In the genomic region with DNA sequence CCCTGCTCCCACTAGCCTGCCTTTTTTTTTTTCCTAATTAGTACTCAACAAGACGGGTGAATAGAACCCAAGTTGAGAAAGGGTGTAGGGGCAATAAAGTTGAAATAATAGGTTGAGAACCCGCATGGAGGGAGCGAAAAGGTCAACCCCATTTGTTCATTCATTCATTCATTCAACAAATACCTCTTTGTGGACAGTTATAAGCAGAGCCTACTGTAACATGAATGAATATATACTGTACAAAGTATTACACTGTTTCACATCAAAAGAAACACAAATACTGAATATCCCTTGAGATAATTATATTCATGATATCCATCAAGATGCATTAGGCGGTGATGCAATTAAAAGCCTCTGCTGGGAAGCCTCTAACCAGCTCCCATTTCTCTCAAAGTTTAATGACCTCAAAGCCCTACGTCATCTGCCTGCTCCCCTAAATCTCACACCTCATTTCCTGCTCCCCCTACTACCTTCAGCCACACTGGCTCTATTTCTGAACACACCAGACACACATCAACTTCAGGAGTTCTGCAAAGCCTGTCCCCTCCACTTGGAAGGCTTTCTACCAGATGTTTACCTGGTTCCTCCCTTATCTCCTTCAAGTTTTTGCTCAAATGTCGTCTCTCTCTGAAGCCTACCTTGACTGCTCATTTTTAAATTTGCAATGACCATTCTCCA, we compare ENCODE assay signal across 10 cellular contexts. TPM values are rescaled to one million over a fixed set of nuclear protein-coding genes. Genes with fewer than 3 reads are reported as not detected.
DNase-seq lines count a peak whose midpoint lies in the region; ATAC-seq and TF ChIP-seq lines count a peak whose summit lies in the region.
"Had no signal": no experiment of that assay in that cellular context is flagged by ENCODE, and none has a peak within 500 bp of the region (broad histone marks: within the 10 kb centered on the region; RNA-seq: fewer than 3 reads in every experiment).

No MANE protein-coding gene starts in this region.

- H3K4me1 Mint-ChIP-seq in MCF 10A (ENCODE audit: insufficient read depth, unreplicated experiment) = peaks cover 24% of the 10 kb centered on the region
- peaks cover 19% of the 10 kb centered on the region for H3K4me1 Mint-ChIP-seq in activated naive CD8-positive, alpha-beta T cell treated with anti-CD3 and anti-CD28 coated beads for 36 hours

- intact Hi-C loops in MCF 10A (cut with micrococcal nuclease) (no loop called here), breast epithelium (cut with DNase I; ENCODE audit: low total_unique reads) (no loop called here), transverse colon (cut with DNase I; ENCODE audit: low total_unique reads) (no loop called here)

- H3K56ac ChIP-seq in mesendoderm (ENCODE audit: low read length) = no peak overlapping the region

- no peak overlapping the region for H4K8ac ChIP-seq in mesendoderm (ENCODE audit: low read depth, low read length)

- H3K4me2 ChIP-seq in mesendoderm (ENCODE audit: low read length) = no peak overlapping the region

- H3K36me3 Mint-ChIP-seq in MCF 10A (ENCODE audit: insufficient read depth, unreplicated experiment) = peaks cover 6% of the 10 kb centered on the region
- H3K36me3 Mint-ChIP-seq in activated naive CD8-positive, alpha-beta T cell treated with anti-CD3 and anti-CD28 coated beads for 36 hours = no peaks in the 10 kb centered on the region

- no peak for DNase-seq in MCF 10A (ENCODE audit: unreplicated experiment)
- DNase-seq in breast epithelium (ENCODE audit: low spot score in 2 of 2) = no peak
- DNase-seq in activated naive CD8-positive, alpha-beta T cell treated with anti-CD3 and anti-CD28 coated beads for 36 hours = no peak
- DNase-seq in mesendoderm = no peak
- no peak for DNase-seq in transverse colon
- no peak for DNase-seq in activated effector memory CD4-positive, alpha-beta T cell treated with anti-CD3 and anti-CD28 coated beads, Interleukin-2, amount 50 U/mL, for 16 hours
- DNase-seq: activated CD4-positive, CD25-positive, alpha-beta regulatory T cell treated with anti-CD3 and anti-CD28 coated beads, Interleukin-2, amount 50 U/mL, for 72 hours; NCI-H1694 treated with DMSO at 0.1 percent for 48 hours had no signal

- no peak overlapping the region for H3K27ac ChIP-seq in breast epithelium
- H3K27ac ChIP-seq in mesendoderm (ENCODE audit: low read depth, low read length) = no peak overlapping the region
- H3K27ac ChIP-seq in transverse colon = peak overlapping the region; percentile 76 to 82 (median 80)

- H3K27me3 Mint-ChIP-seq in MCF 10A (ENCODE audit: insufficient read depth, unreplicated experiment) = no peaks in the 10 kb centered on the region
- H3K27me3 Mint-ChIP-seq in activated naive CD8-positive, alpha-beta T cell treated with anti-CD3 and anti-CD28 coated beads for 36 hours = peaks cover 4% of the 10 kb centered on the region

- WGBS in mesendoderm (ENCODE audit: extremely low coverage, insufficient coverage, low lambda C conversion rate) = no CpG with 5 or more reads among the region's 6 CpGs
- 68% methylated on average over 6 of the region's 6 CpGs for WGBS in transverse colon (ENCODE audit: low coverage in 1 of 2), 2 donors

- no peak overlapping the region for H3K4ac ChIP-seq in mesendoderm (ENCODE audit: low read depth, low read length)

- TF ChIP-seq EP300 in transverse colon (IDR thresholded peaks at IDR 0.05; ENCODE audit: low read depth) = no peak

- H3K9ac ChIP-seq in mesendoderm (ENCODE audit: low read length) = no peak overlapping the region

- CTCF ChIA-PET in MCF 10A (lab: Yijun Ruan, JAX) = interaction anchor here (0.7 to 4.7 kb wide), 2 partner anchors 14 to 395 kb away, joined by 4 to 34 read pairs; no protein-coding TSS in a partner anchor

- H3K27me3 ChIP-seq in breast epithelium = no peaks in the 10 kb centered on the region
- H3K27me3 ChIP-seq in mesendoderm (ENCODE audit: insufficient read depth, low read length, poor library complexity) = no peaks in the 10 kb centered on the region
- H3K27me3 ChIP-seq in transverse colon = no peaks in the 10 kb centered on the region

- H3K4me3 Mint-ChIP-seq in MCF 10A (ENCODE audit: unreplicated experiment) = peak overlapping the region; percentile 24
- H3K4me3 Mint-ChIP-seq in activated naive CD8-positive, alpha-beta T cell treated with anti-CD3 and anti-CD28 coated beads for 36 hours = peak overlapping the region; percentile 98

- H3K9me3 ChIP-seq in breast epithelium = no peaks in the 10 kb centered on the region
- H3K9me3 ChIP-seq in transverse colon = no peaks in the 10 kb centered on the region

- peaks cover 5% of the 10 kb centered on the region for H3K79me2 ChIP-seq in mesendoderm (ENCODE audit: control insufficient read depth, insufficient read depth, low read length)

- H2AK5ac ChIP-seq in mesendoderm (ENCODE audit: low read length) = no peak overlapping the region

- H3K4me1 ChIP-seq in breast epithelium = no peaks in the 10 kb centered on the region
- H3K4me1 ChIP-seq in mesendoderm (ENCODE audit: control insufficient read depth, low read depth, low read length) = no peaks in the 10 kb centered on the region
- peaks cover 4 to 23% (median 17%) of the 10 kb centered on the region in 4 donors for H3K4me1 ChIP-seq in transverse colon

- no peaks in the 10 kb centered on the region for H3K9me3 Mint-ChIP-seq in MCF 10A (ENCODE audit: unreplicated experiment)
- H3K9me3 Mint-ChIP-seq in activated naive CD8-positive, alpha-beta T cell treated with anti-CD3 and anti-CD28 coated beads for 36 hours = no peaks in the 10 kb centered on the region

- ATAC-seq in HG03045 (IDR thresholded peaks at IDR 0.05; ENCODE audit: unreplicated experiment) (no peak), HG03139 (IDR thresholded peaks at IDR 0.05; ENCODE audit: unreplicated experiment) (no peak)

- H2BK120ac ChIP-seq in mesendoderm (ENCODE audit: low read depth, low read length) = no peak overlapping the region

- no peak overlapping the region for H2BK15ac ChIP-seq in mesendoderm (replicated peaks; ENCODE audit: low read depth)

- BruUV-seq in MCF 10A (replicated peaks; lab: Mats Ljungman, UMichigan) = no TSS peak

- no peak for TF ChIP-seq POLR2A in breast epithelium (IDR thresholded peaks at IDR 0.05)
- no peak for TF ChIP-seq POLR2A in transverse colon (IDR thresholded peaks at IDR 0.05)

- peak overlapping the region; percentile 15 for H4K5ac ChIP-seq in mesendoderm (ENCODE audit: low read length)

- no peak for TF ChIP-seq CTCF in MCF 10A (IDR thresholded peaks at IDR 0.05; ENCODE audit: unreplicated experiment)
- no peak for TF ChIP-seq CTCF in breast epithelium (IDR thresholded peaks at IDR 0.05)
- TF ChIP-seq CTCF in transverse colon (IDR thresholded peaks at IDR 0.05) = no peak

- POLR2A ChIA-PET in MCF 10A (lab: Yijun Ruan, JAX) = interaction anchor here (0.7 to 1.6 kb wide), 4 partner anchors 9 to 38 kb away, joined by 3 to 13 read pairs (median 7); partner anchors contain the start of gene DDX1

- in situ Hi-C loops in transverse colon (cut with MboI; ENCODE audit: low pct_ligation_motif_present in 1 of 4, low pct_unique_long_range_greater_than_20kb in 1 of 4, low sequenced_read_pairs in 3 of 4) = no loop called here

- peak overlapping the region; percentile 94 for H3K27ac Mint-ChIP-seq in MCF 10A (ENCODE audit: low read depth, unreplicated experiment)
- peak overlapping the region; percentile 95 for H3K27ac Mint-ChIP-seq in activated naive CD8-positive, alpha-beta T cell treated with anti-CD3 and anti-CD28 coated beads for 36 hours

- H3K4me3 ChIP-seq in breast epithelium (no peak overlapping the region), mesendoderm (ENCODE audit: low read length) (no peak overlapping the region), transverse colon (peak overlapping the region in 2 of 4 donors; percentile 73 to 78)

- H3K18ac ChIP-seq in mesendoderm (ENCODE audit: low read length) = no peak overlapping the region

- H3K36me3 ChIP-seq in breast epithelium (no peaks in the 10 kb centered on the region), mesendoderm (ENCODE audit: control insufficient read depth, insufficient read depth, low read length) (no peaks in the 10 kb centered on the region), transverse colon (no peaks in the 10 kb centered on the region)

- peaks cover 11% of the 10 kb centered on the region for H3K79me1 ChIP-seq in mesendoderm (ENCODE audit: low read length)

- no peak overlapping the region for H2BK5ac ChIP-seq in mesendoderm (ENCODE audit: low read length)

- no peak overlapping the region for H3K23ac ChIP-seq in mesendoderm (ENCODE audit: low read length)

RNA-seq across cellular contexts. Expression of gene NBAS, which starts 1.4 kb away (rescaled TPM):
- total RNA-seq in MCF 10A (2022) (46.4 and 55.6 TPM in 2 replicates), breast epithelium (10 to 100 TPM; 44.9 to 59.1 (median 45.1) TPM), transverse colon (10 to 100 TPM; 30.6 to 43.2 (median 34.5) TPM)
- 10 to 100 TPM; 34.1 to 38.2 TPM for total RNA-seq in activated naive CD8-positive, alpha-beta T cell treated with anti-CD3 and anti-CD28 coated beads for 36 hours
- polyA plus RNA-seq in mesendoderm (2013, experiment 1 of 2) = 9.1 TPM
- 8.5 TPM for polyA plus RNA-seq in mesendoderm (2013, experiment 2 of 2)

RNA-seq across cellular contexts. Expression of gene DDX1, which starts 29.2 kb away (rescaled TPM):
- total RNA-seq in MCF 10A (2022) = 97.8 and 119 TPM in 2 replicates
- total RNA-seq in breast epithelium = 10 to 100 TPM; 57.4 to 72.6 (median 71.0) TPM
- 100 to 1,000 TPM; 136 to 137 TPM for total RNA-seq in activated naive CD8-positive, alpha-beta T cell treated with anti-CD3 and anti-CD28 coated beads for 36 hours
- 134 TPM for polyA plus RNA-seq in mesendoderm (2013, experiment 1 of 2)
- 134 TPM for polyA plus RNA-seq in mesendoderm (2013, experiment 2 of 2)
- total RNA-seq in transverse colon = 10 to 100 TPM; 18.3 to 61.1 (median 49.9) TPM

Comparison
In these comparisons a context has a peak if more than half of its experiments do, and no peak if none do; other contexts are left out.
1. H3K27ac ChIP-seq: peak in transverse colon (4 of 4); none in breast epithelium (0 of 2) and mesendoderm (single experiment).